In the genomic region with DNA sequence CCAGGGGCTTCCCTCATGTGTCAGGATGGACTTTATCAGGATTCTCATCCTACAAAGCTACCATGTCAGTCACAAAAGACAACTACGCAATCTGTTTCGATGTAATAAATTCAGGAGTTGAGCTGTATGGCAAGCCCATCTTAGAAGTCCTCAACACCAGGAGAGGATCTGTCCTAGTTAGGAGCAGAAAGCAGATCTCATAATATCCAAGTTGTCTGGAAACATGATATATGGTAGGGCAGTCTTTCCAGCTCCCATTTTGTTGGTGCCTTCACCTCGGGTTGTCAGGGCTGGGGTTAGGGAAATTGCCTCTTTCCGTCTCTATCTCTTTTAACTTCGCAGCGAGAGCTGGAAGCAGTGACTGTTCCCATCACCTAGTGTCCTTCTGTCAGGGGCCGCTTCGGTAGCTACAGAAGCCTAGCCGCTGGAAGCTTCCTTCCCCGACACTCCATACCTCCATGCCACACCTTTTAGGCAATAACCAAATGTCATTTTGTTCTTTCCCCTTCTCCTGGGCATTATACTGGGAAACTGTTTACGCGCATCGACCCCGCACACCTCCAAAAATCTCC, we compare ENCODE assay signal across 9 cellular contexts. TPM values are rescaled to one million over a fixed set of nuclear protein-coding genes. Genes with fewer than 3 reads are reported as not detected.
A peak's percentile ranks its signal among the peaks of the same experiment; 100 is the strongest.
DNase-seq lines count a peak whose midpoint lies in the region; ATAC-seq and TF ChIP-seq lines count a peak whose summit lies in the region.
"Had no signal": no experiment of that assay in that cellular context is flagged by ENCODE, and none has a peak within 500 bp of the region (broad histone marks: within the 10 kb centered on the region; RNA-seq: fewer than 3 reads in every experiment).

No MANE protein-coding gene starts in this region.

- peaks cover 28% of the 10 kb centered on the region for H3K27me3 Mint-ChIP-seq in Calu3 (ENCODE audit: unreplicated experiment)
- H3K27me3 Mint-ChIP-seq in central memory CD8-positive, alpha-beta T cell = no peaks in the 10 kb centered on the region

- TF ChIP-seq CTCF in Calu3 (IDR thresholded peaks at IDR 0.05; ENCODE audit: unreplicated experiment) (no peak), foreskin keratinocyte (conservative IDR thresholded peaks at IDR 0.05) (no peak)

- no peaks in the 10 kb centered on the region for H3K27me3 ChIP-seq in foreskin keratinocyte

- DNase-seq in Calu3 (no peak), NAMALWA (ENCODE audit: low spot score) (peak; percentile 23), hippocampal formation (lab: John Stamatoyannopoulos, UW) (no peak), SKM-1 treated with dmso at 0.1 percent for 144 hours (lab: John Stamatoyannopoulos, UW; ENCODE audit: unreplicated experiment) (no peak), foreskin keratinocyte (no peak)
- DNase-seq in central memory CD8-positive, alpha-beta T cell (ENCODE audit: low spot score in 2 of 2) = no peak

- H3K4me1 ChIP-seq in mesodermal cell (ENCODE audit: control insufficient read depth, insufficient read depth, low read length, poor library complexity, severe bottlenecking) (no peaks in the 10 kb centered on the region), urinary bladder (ENCODE audit: insufficient read depth) (no peaks in the 10 kb centered on the region), foreskin keratinocyte (peaks cover 13% of the 10 kb centered on the region)

- no peak overlapping the region for H3K27ac ChIP-seq in mesodermal cell (ENCODE audit: low read depth, low read length, severe bottlenecking)
- H3K27ac ChIP-seq in urinary bladder (ENCODE audit: low read depth) = no peak overlapping the region
- no peak overlapping the region for H3K27ac ChIP-seq in foreskin keratinocyte

- no peaks in the 10 kb centered on the region for H3K9me3 ChIP-seq in mesodermal cell (ENCODE audit: control insufficient read depth, low read length)

- ATAC-seq in central memory CD8-positive, alpha-beta T cell (replicated peaks; ENCODE audit: extremely low read depth, poor library complexity, severe bottlenecking) = no peak
- ATAC-seq in foreskin keratinocyte = no peak

- peak overlapping the region; percentile 60 for H3K4me3 ChIP-seq in mesodermal cell (ENCODE audit: extremely low read depth, insufficient read depth, low read length, poor library complexity, severe bottlenecking)
- H3K4me3 ChIP-seq in urinary bladder (ENCODE audit: low read depth, low read length) = peak overlapping the region; percentile 93

- WGBS in mesodermal cell (ENCODE audit: insufficient coverage in 2 of 2), 2 experiments = 1 to 8% methylated on average over 11 to 13 of the region's 14 CpGs
- WGBS in urinary bladder = 28% methylated on average over 14 of the region's 14 CpGs

- no TSS peak for BruUV-seq in Calu3 (replicated peaks; lab: Mats Ljungman, UMichigan)

- no peaks in the 10 kb centered on the region for H3K36me3 ChIP-seq in mesodermal cell (ENCODE audit: control insufficient read depth, insufficient read depth, low read length)
- no peaks in the 10 kb centered on the region for H3K36me3 ChIP-seq in urinary bladder (ENCODE audit: insufficient read depth)

- peak overlapping the region; percentile 93 for H3K4me3 Mint-ChIP-seq in Calu3 (ENCODE audit: low read depth, unreplicated experiment)
- peak overlapping the region; percentile 92 for H3K4me3 Mint-ChIP-seq in central memory CD8-positive, alpha-beta T cell

- intact Hi-C loops in Calu3 (cut with micrococcal nuclease; ENCODE audit: unreplicated experiment) = no loop called here

- H3K4me1 Mint-ChIP-seq in Calu3 (ENCODE audit: low read depth, unreplicated experiment) = peaks cover 9% of the 10 kb centered on the region
- peaks cover 73% of the 10 kb centered on the region for H3K4me1 Mint-ChIP-seq in central memory CD8-positive, alpha-beta T cell

- no peaks in the 10 kb centered on the region for H3K9me3 Mint-ChIP-seq in Calu3 (ENCODE audit: low read depth, unreplicated experiment)
- no peaks in the 10 kb centered on the region for H3K9me3 Mint-ChIP-seq in central memory CD8-positive, alpha-beta T cell

- H3K27ac Mint-ChIP-seq in Calu3 (ENCODE audit: unreplicated experiment) = no peak overlapping the region
- peak overlapping the region; percentile 97 for H3K27ac Mint-ChIP-seq in central memory CD8-positive, alpha-beta T cell (ENCODE audit: low read depth)

- peaks cover 30% of the 10 kb centered on the region for H3K36me3 Mint-ChIP-seq in Calu3 (ENCODE audit: insufficient read depth, unreplicated experiment)
- H3K36me3 Mint-ChIP-seq in central memory CD8-positive, alpha-beta T cell (ENCODE audit: insufficient read depth) = peaks cover 23% of the 10 kb centered on the region

- CTCF ChIA-PET in Calu3 (lab: Charles Lee) = interaction anchor here (1.0 kb wide), 1 partner anchor 31 kb away, joined by 10 read pairs; no protein-coding TSS in a partner anchor

RNA-seq across cellular contexts. Expression of a gene that starts 1.4 kb away (rescaled TPM):
- total RNA-seq in Calu3 (2022) = 19.1 and 26.6 TPM in 2 replicates
- polyA plus RNA-seq in mesodermal cell (2013, experiment 1 of 2) = 17.8 TPM
- polyA plus RNA-seq in mesodermal cell (2013, experiment 2 of 2) = 15.1 TPM
- 46.8 TPM for total RNA-seq in urinary bladder
- 11.3 TPM for polyA plus RNA-seq in urinary bladder
- total RNA-seq in foreskin keratinocyte = 29.6 and 29.7 TPM in 2 replicates
- 4.2 and 5.9 TPM in 2 replicates for polyA plus RNA-seq in foreskin keratinocyte

RNA-seq across cellular contexts. Expression of a gene that starts 42.3 kb away (rescaled TPM):
- total RNA-seq in Calu3 (2022) (not detected in 2 replicates), urinary bladder (not detected), foreskin keratinocyte (not detected in 2 replicates)
- not detected for polyA plus RNA-seq in mesodermal cell (2013, experiment 1 of 2)
- not detected for polyA plus RNA-seq in mesodermal cell (2013, experiment 2 of 2)
- polyA plus RNA-seq in urinary bladder (not detected), foreskin keratinocyte (not detected in 2 replicates)
- total RNA-seq: HT1080 had no signal
